13 cellular contexts compared by ENCODE assay signal in genomic region chr17:75765981-75766380, GRCh38. TPM values are rescaled to one million over a fixed set of nuclear protein-coding genes. Genes with fewer than 3 reads are reported as not detected.
DNase-seq lines count a peak whose midpoint lies in the region; ATAC-seq and TF ChIP-seq lines count a peak whose summit lies in the region.
"Had no signal": no experiment of that assay in that cellular context is flagged by ENCODE, and none has a peak within 500 bp of the region (broad histone marks: within the 10 kb centered on the region; RNA-seq: fewer than 3 reads in every experiment).

No MANE protein-coding gene starts in this region.

- peaks cover 2% of the 10 kb centered on the region for H3K36me3 Mint-ChIP-seq in central memory CD8-positive, alpha-beta T cell (ENCODE audit: insufficient read depth)
- H3K36me3 Mint-ChIP-seq in natural killer cell = no peaks in the 10 kb centered on the region

- peaks cover 22% of the 10 kb centered on the region for H3K4me1 Mint-ChIP-seq in central memory CD8-positive, alpha-beta T cell
- H3K4me1 Mint-ChIP-seq in natural killer cell = peaks cover 7 to 30% of the 10 kb centered on the region in 2 donors

- intact Hi-C loops in left cardiac atrium (cut with DNase I) = loop anchor here in 1 of 2 donors (10.0 kb wide), 1 partner anchor 129 kb away; the partner anchor contains the start of gene TRIM65
- intact Hi-C loops in natural killer cell (cut with micrococcal nuclease) = loop anchor here (2.0 kb wide), 1 partner anchor 13 kb away; a partner anchor contains a TSS
- intact Hi-C loops in uterus (cut with DNase I; ENCODE audit: low total_unique reads) = no loop called here

- no peaks in the 10 kb centered on the region for H3K36me3 ChIP-seq in cardiac muscle cell
- H3K36me3 ChIP-seq in uterus = no peaks in the 10 kb centered on the region

- no peaks in the 10 kb centered on the region for H3K27me3 Mint-ChIP-seq in central memory CD8-positive, alpha-beta T cell
- no peaks in the 10 kb centered on the region for H3K27me3 Mint-ChIP-seq in natural killer cell (ENCODE audit: low read depth in 2 of 2)

- DNase-seq in cardiac muscle cell (ENCODE audit: low read depth in 1 of 2, low spot score in 1 of 2) (no peak), left cardiac atrium (no peak), natural killer cell (no peak), uterus (no peak), NOMO-1 treated with DMSO at 0.1 percent for 48 hours (lab: John Stamatoyannopoulos, UW; ENCODE audit: unreplicated experiment) (no peak), COR-L47 (lab: John Stamatoyannopoulos, UW) (no peak), dedifferentiated amniotic fluid mesenchymal stem cell (ENCODE audit: extremely low spot score) (no peak)
- DNase-seq in central memory CD8-positive, alpha-beta T cell (ENCODE audit: low spot score in 2 of 2) = no peak
- DNase-seq: dermis blood vessel endothelial cell, EL, MM.1S, testis had no signal

- no peaks in the 10 kb centered on the region for H3K9me3 Mint-ChIP-seq in central memory CD8-positive, alpha-beta T cell
- no peaks in the 10 kb centered on the region for H3K9me3 Mint-ChIP-seq in natural killer cell

- TF ChIP-seq CTCF in cardiac muscle cell (IDR thresholded peaks at IDR 0.05; ENCODE audit: low read depth, low read length) (no peak), natural killer cell (IDR thresholded peaks at IDR 0.05) (no peak), uterus (IDR thresholded peaks at IDR 0.05) (no peak)

- H3K27ac Mint-ChIP-seq in central memory CD8-positive, alpha-beta T cell (ENCODE audit: low read depth) = no peak overlapping the region
- no peak overlapping the region for H3K27ac Mint-ChIP-seq in natural killer cell

- no peaks in the 10 kb centered on the region for H3K27me3 ChIP-seq in cardiac muscle cell
- H3K27me3 ChIP-seq in uterus = no peaks in the 10 kb centered on the region
- H3K27me3 ChIP-seq: testis had no signal

- peak overlapping the region; percentile 69 for H3K4me3 Mint-ChIP-seq in central memory CD8-positive, alpha-beta T cell
- peak overlapping the region; percentile 73 for H3K4me3 Mint-ChIP-seq in natural killer cell

- H3K9me3 ChIP-seq in cardiac muscle cell (ENCODE audit: low read depth) (no peaks in the 10 kb centered on the region), uterus (no peaks in the 10 kb centered on the region)
- H3K9me3 ChIP-seq: testis had no signal

- no peaks in the 10 kb centered on the region for H3K4me1 ChIP-seq in cardiac muscle cell (ENCODE audit: low read depth)
- peaks cover 8 to 10% of the 10 kb centered on the region in 2 donors for H3K4me1 ChIP-seq in uterus

- peak overlapping the region; percentile 29 for H3K27ac ChIP-seq in cardiac muscle cell
- peak overlapping the region; percentile 74 to 94 for H3K27ac ChIP-seq in uterus

- H3K4me3 ChIP-seq in cardiac muscle cell = no peak overlapping the region
- no peak overlapping the region for H3K4me3 ChIP-seq in uterus
- H3K4me3 ChIP-seq: GM12878 had no signal

- TF ChIP-seq POLR2A in uterus (IDR thresholded peaks at IDR 0.05) = no peak

- ATAC-seq in left cardiac atrium = no peak
- no peak for ATAC-seq in central memory CD8-positive, alpha-beta T cell (replicated peaks; ENCODE audit: extremely low read depth, poor library complexity, severe bottlenecking)
- no peak for ATAC-seq in natural killer cell

RNA-seq across cellular contexts. Expression of gene GALK1, which starts 1.0 kb away (rescaled TPM):
- total RNA-seq in cardiac muscle cell = 35.1 and 54.0 TPM in 2 replicates
- polyA plus RNA-seq in cardiac muscle cell = 42.4 and 74.4 TPM in 2 replicates
- 10 to 100 TPM; 22.0 to 22.9 TPM for total RNA-seq in left cardiac atrium
- total RNA-seq in natural killer cell = 10 to 100 TPM; 11.9 to 15.9 (median 12.6) TPM
- total RNA-seq in uterus = 10 to 100 TPM in 3 of 4 donors, not detected in 1; 19.4 to 37.1 (median 35.6) TPM

RNA-seq across cellular contexts. Expression of gene UNK, which starts 18.6 kb away (rescaled TPM):
- 34.2 and 37.8 TPM in 2 replicates for total RNA-seq in cardiac muscle cell
- 20.5 and 35.9 TPM in 2 replicates for polyA plus RNA-seq in cardiac muscle cell
- 10 to 100 TPM; 15.8 to 17.8 TPM for total RNA-seq in left cardiac atrium
- 10 to 100 TPM; 44.2 to 51.3 (median 44.5) TPM for total RNA-seq in natural killer cell
- total RNA-seq in uterus = 10 to 100 TPM in 3 of 4 donors, 1 to 10 TPM in 1; 6.9 to 69.7 (median 45.5) TPM

RNA-seq across cellular contexts. Expression of gene ITGB4, which starts 44.7 kb away (rescaled TPM):
- 0.09 and 0.21 TPM in 2 replicates for total RNA-seq in cardiac muscle cell
- 0.40 and 1.6 TPM in 2 replicates for polyA plus RNA-seq in cardiac muscle cell
- total RNA-seq in left cardiac atrium = 10 to 100 TPM; 18.9 to 26.9 TPM
- 1 to 10 TPM in 1 of 3 donors, under 1 TPM in 2; 0.38 to 1.0 (median 0.68) TPM for total RNA-seq in natural killer cell
- total RNA-seq in uterus = 100 to 1,000 TPM in 1 of 4 donors, 10 to 100 TPM in 3; 38.0 to 100 (median 62.3) TPM

Comparison
In these comparisons a context has a peak if more than half of its experiments do, and no peak if none do; other contexts are left out.
1. RNA of gene ITGB4, which starts 44.7 kb away (total RNA-seq): 38.0 to 100 TPM in uterus and 18.9 to 26.9 TPM in left cardiac atrium; 0.38 to 1.0 TPM in natural killer cell and 0.09 to 0.21 TPM in cardiac muscle cell; every median in the first group is over 4 times any median in the second.